In genomic region chr18:13614701-13615288, GRCh38 we compare ENCODE assay signal across 7 cellular contexts.
DNase-seq lines count a peak whose midpoint lies in the region; ATAC-seq and TF ChIP-seq lines count a peak whose summit lies in the region.

No MANE protein-coding gene starts in this region.

- no peaks in the 10 kb centered on the region for H3K27me3 ChIP-seq in right atrium auricular region
- no peaks in the 10 kb centered on the region for H3K27me3 ChIP-seq in mammary epithelial cell (ENCODE audit: insufficient read depth, low read length)

- peaks cover 84% of the 10 kb centered on the region for H3K4me1 Mint-ChIP-seq in activated CD8-positive, alpha-beta T cell treated with anti-CD3 and anti-CD28 coated beads for 36 hours (ENCODE audit: low read depth)

- peaks cover 3 to 80% of the 10 kb centered on the region in 2 donors for H3K4me1 ChIP-seq in right atrium auricular region
- H3K4me1 ChIP-seq in mammary epithelial cell (ENCODE audit: insufficient read depth, low read length), result no peaks in the 10 kb centered on the region

- no peaks in the 10 kb centered on the region for H3K27me3 Mint-ChIP-seq in activated CD8-positive, alpha-beta T cell treated with anti-CD3 and anti-CD28 coated beads for 36 hours

- DNase-seq in KG1 (lab: John Stamatoyannopoulos, UW), result peak; percentile 82
- DNase-seq in activated CD8-positive, alpha-beta T cell treated with anti-CD3 and anti-CD28 coated beads for 36 hours, result peak; percentile 60
- peak; percentile 61 for DNase-seq in right atrium auricular region (ENCODE audit: low spot score)
- peak; percentile 51 for DNase-seq in superior temporal gyrus (ENCODE audit: extremely low spot score)
- DNase-seq in NCI-H1417 treated with DMSO at 0.1 percent for 48 hours (lab: John Stamatoyannopoulos, UW), result no peak
- DNase-seq in HT-29 (ENCODE audit: low spot score), result no peak
- DNase-seq in mammary epithelial cell, result no peak

- CTCF ChIA-PET in activated CD8-positive, alpha-beta T cell treated with anti-CD3 and anti-CD28 coated beads for 36 hours (lab: Charles Lee), result interaction anchor here (0.6 to 3.9 kb wide), 6 partner anchors 15 to 101 kb away, joined by 3 to 20 read pairs (median 4); no protein-coding TSS in a partner anchor
- CTCF ChIA-PET in mammary epithelial cell (lab: Charles Lee; ENCODE audit: low non-redundant PET), result no interaction called here

- 91% methylated on average over 14 of the region's 16 CpGs for WGBS in mammary epithelial cell (ENCODE audit: low coverage, missing lambda C conversion rate)

- no peak overlapping the region for H2AFZ ChIP-seq in mammary epithelial cell (ENCODE audit: low read depth, low read length)

- TF ChIP-seq CTCF in activated CD8-positive, alpha-beta T cell treated with anti-CD3 and anti-CD28 coated beads for 36 hours (IDR thresholded peaks at IDR 0.05), result no peak
- TF ChIP-seq CTCF in right atrium auricular region (IDR thresholded peaks at IDR 0.05) (no peak), mammary epithelial cell (conservative IDR thresholded peaks at IDR 0.05 in 1 of 2, IDR thresholded peaks at IDR 0.05 in 1 of 2; ENCODE audit: extremely low read depth in 1 of 2, insufficient read depth in 1 of 2, low read depth in 1 of 2, low read length in 2 of 2) (no peak)

- H3K4me3 ChIP-seq in right atrium auricular region (peak overlapping the region in 1 of 2 donors; percentile 5), mammary epithelial cell (replicated peaks in 1 of 3; ENCODE audit: insufficient read depth in 1 of 3, low read depth in 2 of 3, low read length in 3 of 3) (no peak overlapping the region)

- H3K36me3 ChIP-seq in right atrium auricular region (no peaks in the 10 kb centered on the region), mammary epithelial cell (ENCODE audit: insufficient read depth, low read length) (no peaks in the 10 kb centered on the region)

- peaks cover 6% of the 10 kb centered on the region for H3K36me3 Mint-ChIP-seq in activated CD8-positive, alpha-beta T cell treated with anti-CD3 and anti-CD28 coated beads for 36 hours (ENCODE audit: low read depth)

- H3K9ac ChIP-seq in mammary epithelial cell (ENCODE audit: insufficient read depth, low read length), result no peak overlapping the region

- H3K4me3 Mint-ChIP-seq in activated CD8-positive, alpha-beta T cell treated with anti-CD3 and anti-CD28 coated beads for 36 hours, result peak overlapping the region; percentile 76

- POLR2A ChIA-PET in activated CD8-positive, alpha-beta T cell treated with anti-CD3 and anti-CD28 coated beads for 36 hours (lab: Charles Lee), result interaction anchor here (0.7 to 4.0 kb wide), 5 partner anchors 37 to 57 kb away, joined by 3 to 51 read pairs (median 33); no protein-coding TSS in a partner anchor

- peak; percentile 17 for ATAC-seq in activated CD8-positive, alpha-beta T cell treated with anti-CD3 and anti-CD28 coated beads for 36 hours

- BruUV-seq in mammary epithelial cell (replicated peaks; lab: Mats Ljungman, UMichigan), result no TSS peak

- no peaks in the 10 kb centered on the region for H4K20me1 ChIP-seq in mammary epithelial cell (ENCODE audit: insufficient read depth, low read length)

- peak overlapping the region; percentile 93 for H3K27ac Mint-ChIP-seq in activated CD8-positive, alpha-beta T cell treated with anti-CD3 and anti-CD28 coated beads for 36 hours

- in situ Hi-C loops in mammary epithelial cell (cut with MboI; ENCODE audit: low sequenced_read_pairs in 2 of 2), result no loop called here

- H3K4me2 ChIP-seq in mammary epithelial cell (ENCODE audit: insufficient read depth, low read depth, low read length), result no peak overlapping the region

- intact Hi-C loops in activated CD8-positive, alpha-beta T cell treated with anti-CD3 and anti-CD28 coated beads for 36 hours (cut with micrococcal nuclease), result loop anchor here (10.0 kb wide), 2 partner anchors 160 to 400 kb away; partner anchors contain the start of gene LDLRAD4
- intact Hi-C loops in mammary epithelial cell (cut with micrococcal nuclease), result no loop called here

- H3K27ac ChIP-seq in right atrium auricular region, result peak overlapping the region; percentile 92 to 96
- no peak overlapping the region for H3K27ac ChIP-seq in mammary epithelial cell (ENCODE audit: insufficient read depth, low read depth, low read length)

- H3K79me2 ChIP-seq in mammary epithelial cell (ENCODE audit: insufficient read depth, low read length), result no peaks in the 10 kb centered on the region

- H3K9me3 ChIP-seq in right atrium auricular region (no peaks in the 10 kb centered on the region), mammary epithelial cell (replicated peaks; ENCODE audit: insufficient read depth, low read length) (no peaks in the 10 kb centered on the region)

- no peaks in the 10 kb centered on the region for H3K9me3 Mint-ChIP-seq in activated CD8-positive, alpha-beta T cell treated with anti-CD3 and anti-CD28 coated beads for 36 hours

- dilution Hi-C loops in mammary epithelial cell (cut with HindIII; ENCODE audit: low sequenced_read_pairs), result no loop called here

Comparison
In these comparisons a context has a peak if more than half of its experiments do, and no peak if none do; other contexts are left out.
1. DNase-seq: peak in KG1 (single experiment), activated CD8-positive, alpha-beta T cell treated with anti-CD3 and anti-CD28 coated beads for 36 hours (single experiment), right atrium auricular region (single experiment) and superior temporal gyrus (single experiment); none in NCI-H1417 treated with DMSO at 0.1 percent for 48 hours (single experiment), HT-29 (single experiment) and mammary epithelial cell (single experiment).